ENCODE assay signal across 6 cellular contexts in the genomic region with DNA sequence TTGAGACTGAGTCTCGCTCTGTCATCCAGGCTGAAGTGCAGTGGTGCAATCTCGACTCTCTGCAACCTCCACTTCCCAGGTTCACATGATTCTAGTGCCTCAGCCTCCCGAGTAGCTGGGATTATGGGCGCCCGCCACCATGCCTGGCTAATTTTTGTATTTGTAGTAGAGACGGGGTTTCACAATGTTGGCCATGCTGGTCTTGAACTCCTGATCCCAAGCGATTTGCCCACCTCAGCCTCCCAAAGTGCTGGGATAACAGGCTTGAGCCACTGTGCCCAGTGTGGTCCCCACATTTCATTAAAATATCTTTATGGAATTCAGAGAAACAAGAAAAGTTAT. TPM values are rescaled to one million over a fixed set of nuclear protein-coding genes. Genes with fewer than 3 reads are reported as not detected.
A peak's percentile ranks its signal among the peaks of the same experiment; 100 is the strongest.
DNase-seq lines count a peak whose midpoint lies in the region; ATAC-seq and TF ChIP-seq lines count a peak whose summit lies in the region.
"Not testable (repeated sequence)": the region's sequence is repeated elsewhere in the genome, so short reads cannot be mapped to it uniquely, and the experiment has no call there.

No MANE protein-coding gene starts in this region.

- peaks cover 18% of the 10 kb centered on the region for H3K4me1 Mint-ChIP-seq in CD4-positive, alpha-beta T cell (ENCODE audit: low read depth)

- WGBS in spleen, 5 donors: 91 to 99% (median 93%) methylated on average over 7 of the region's 7 CpGs

- not testable (repeated sequence) for H3K27ac Mint-ChIP-seq in CD4-positive, alpha-beta T cell

- not testable (repeated sequence) for H3K36me3 ChIP-seq in WERI-Rb-1, right atrium auricular region, spleen

- POLR2A ChIA-PET in CD4-positive, alpha-beta T cell (lab: Charles Lee): not testable (repeated sequence)

- peak overlapping the region; percentile 1 for H3K4me3 Mint-ChIP-seq in CD4-positive, alpha-beta T cell

- TF ChIP-seq POLR2A in spleen (IDR thresholded peaks at IDR 0.05): not testable (repeated sequence)

- peaks cover 17% of the 10 kb centered on the region for H3K27me3 Mint-ChIP-seq in CD4-positive, alpha-beta T cell

- intact Hi-C loops in CD4-positive, alpha-beta T cell (cut with DNase I, micrococcal nuclease); Right ventricle myocardium inferior (cut with DNase I); spleen (cut with DNase I; ENCODE audit: low total_unique reads): not testable (repeated sequence)

- not testable (repeated sequence) for H3K27ac ChIP-seq in CD4-positive, alpha-beta T cell (ENCODE audit: low read depth, low read length); WERI-Rb-1; right atrium auricular region; spleen

- DNase-seq in CD4-positive, alpha-beta T cell: not testable (repeated sequence)
- DNase-seq in WERI-Rb-1: peak; percentile 8
- peak; percentile 27 for DNase-seq in Right ventricle myocardium inferior (ENCODE audit: missing footprints)
- peak; percentile 54 for DNase-seq in right atrium auricular region (ENCODE audit: low spot score)
- DNase-seq in mesenteric fat pad (ENCODE audit: low spot score): peak; percentile 51
- peak; percentile 41 for DNase-seq in spleen

- not testable (repeated sequence) for H3K4me3 ChIP-seq in WERI-Rb-1 (ENCODE audit: low read depth, low read length); right atrium auricular region; spleen

- ATAC-seq in CD4-positive, alpha-beta T cell (ENCODE audit: poor library complexity); Right ventricle myocardium inferior: not testable (repeated sequence)

- CTCF ChIA-PET in CD4-positive, alpha-beta T cell (lab: Charles Lee): not testable (repeated sequence)

- not testable (repeated sequence) for H3K27me3 ChIP-seq in CD4-positive, alpha-beta T cell (ENCODE audit: control insufficient read depth, insufficient read depth, low read length); WERI-Rb-1 (ENCODE audit: insufficient read depth, low read depth, severe bottlenecking); right atrium auricular region; spleen (replicated peaks in 1 of 7)

- H3K9me3 ChIP-seq in CD4-positive, alpha-beta T cell (ENCODE audit: control insufficient read depth, low read length); WERI-Rb-1 (ENCODE audit: severe bottlenecking); right atrium auricular region; spleen: not testable (repeated sequence)

- not testable (repeated sequence) for H3K9me3 Mint-ChIP-seq in CD4-positive, alpha-beta T cell

- H3K36me3 Mint-ChIP-seq in CD4-positive, alpha-beta T cell (ENCODE audit: low read depth): not testable (repeated sequence)

- H3K4me1 ChIP-seq in right atrium auricular region: peaks cover 0 to 13% of the 10 kb centered on the region in 2 donors
- H3K4me1 ChIP-seq in spleen: peaks cover 6 to 54% (median 32%) of the 10 kb centered on the region in 6 donors

- not testable (repeated sequence) for TF ChIP-seq CTCF in CD4-positive, alpha-beta T cell (IDR thresholded peaks at IDR 0.05); WERI-Rb-1 (IDR thresholded peaks at IDR 0.05; ENCODE audit: low read depth, low read length); right atrium auricular region (IDR thresholded peaks at IDR 0.05); spleen (IDR thresholded peaks at IDR 0.05 in 8 of 11, conservative IDR thresholded peaks at IDR 0.05 in 3 of 11)

RNA-seq across cellular contexts. Expression of a gene that starts 47.6 kb away (rescaled TPM):
- 10 to 100 TPM; 49.6 to 55.1 TPM for total RNA-seq in CD4-positive, alpha-beta T cell
- total RNA-seq in Right ventricle myocardium inferior (58.5 TPM), right atrium auricular region (10 to 100 TPM; 30.2 to 41.7 TPM), mesenteric fat pad (150 TPM), spleen (100 to 1,000 TPM in 4 of 7 donors, 10 to 100 TPM in 3; 70.7 to 132 (median 114) TPM)
- polyA plus RNA-seq in spleen: 10 to 100 TPM; 15.8 to 21.8 (median 20.9) TPM
